Comparison of ENCODE assay signal across 8 cellular contexts in genomic region chr13:98672947-98673545, GRCh38.
A peak's percentile ranks its signal among the peaks of the same experiment; 100 is the strongest.
DNase-seq lines count a peak whose midpoint lies in the region; ATAC-seq and TF ChIP-seq lines count a peak whose summit lies in the region.

No MANE protein-coding gene starts in this region.

- 17% methylated on average over 11 of the region's 11 CpGs for WGBS in liver

- ATAC-seq in GM18520 (IDR thresholded peaks at IDR 0.05; ENCODE audit: unreplicated experiment) (peak; percentile 63), HG03135 (IDR thresholded peaks at IDR 0.05; ENCODE audit: unreplicated experiment) (peak; percentile 81)

- H3K4me1 ChIP-seq in duodenal mucosa (ENCODE audit: control insufficient read depth in 1 of 2, insufficient read depth in 2 of 2, low read length in 2 of 2): peaks cover 10 to 15% of the 10 kb centered on the region in 2 donors
- H3K4me1 ChIP-seq in liver (ENCODE audit: control insufficient read depth in 4 of 4, insufficient read depth in 4 of 4, low read length in 3 of 4): peaks cover 2 to 28% (median 15%) of the 10 kb centered on the region in 4 donors

- DNase-seq in AG08395 (ENCODE audit: low spot score) (peak; percentile 88), NCI-H226 (peak; percentile 44)
- DNase-seq in activated CD4-positive, alpha-beta T cell treated with anti-CD3 and anti-CD28 coated beads for 48 hours: peak; percentile 57
- DNase-seq in stimulated activated CD4-positive, alpha-beta T cell treated with anti-CD3 and anti-CD28 coated beads, TNF-alpha, amount 100 ng/mL, for 4 hours (ENCODE audit: low read depth in 3 of 3): peak; percentile 13 to 22 (median 13)

- H3K9me3 ChIP-seq in duodenal mucosa (ENCODE audit: control insufficient read depth in 1 of 2, low read length in 2 of 2) (no peaks in the 10 kb centered on the region), liver (ENCODE audit: control insufficient read depth in 4 of 4, low read length in 3 of 4) (no peaks in the 10 kb centered on the region)

- H3K4me3 ChIP-seq in duodenal mucosa (ENCODE audit: low read depth in 1 of 2, low read length in 2 of 2) (peak overlapping the region; percentile 23 to 36), liver (ENCODE audit: low read depth in 1 of 3, low read length in 3 of 3) (no peak overlapping the region)

- H3K36me3 ChIP-seq in duodenal mucosa (ENCODE audit: control insufficient read depth in 1 of 2, insufficient read depth in 2 of 2, low read length in 2 of 2) (no peaks in the 10 kb centered on the region), liver (ENCODE audit: control insufficient read depth in 4 of 4, insufficient read depth in 3 of 4, low read depth in 1 of 4, low read length in 3 of 4) (no peaks in the 10 kb centered on the region)

- H3K27ac ChIP-seq in duodenal mucosa (ENCODE audit: low read depth, low read length) (no peak overlapping the region), liver (ENCODE audit: low read depth in 1 of 2, low read length in 2 of 2) (peak overlapping the region; percentile 34 to 41)

- TF ChIP-seq RAD21 in liver (IDR thresholded peaks at IDR 0.05): peak; percentile 97

- H3K9ac ChIP-seq in duodenal mucosa (ENCODE audit: low read depth in 1 of 2, low read length in 2 of 2): peak overlapping the region in 1 of 2 donors; percentile 26
- peak overlapping the region; percentile 22 to 66 for H3K9ac ChIP-seq in liver (ENCODE audit: low read depth in 1 of 2, low read length in 2 of 2)

- TF ChIP-seq CTCF in liver (IDR thresholded peaks at IDR 0.05; ENCODE audit: low read depth, low read length, missing input control): peak; percentile 92

- no peaks in the 10 kb centered on the region for H3K27me3 ChIP-seq in duodenal mucosa (ENCODE audit: control insufficient read depth in 1 of 2, insufficient read depth in 2 of 2, low read length in 2 of 2)
- H3K27me3 ChIP-seq in liver (ENCODE audit: control insufficient read depth in 4 of 4, insufficient read depth in 4 of 4, low read length in 3 of 4): no peaks in the 10 kb centered on the region

TF ChIP-seq in liver, 16 proteins besides CTCF, POLR2A, EP300 and RAD21:
- TF ChIP-seq TAF1 (conservative IDR thresholded peaks at IDR 0.05) (peak; percentile 42), EGR1 (IDR thresholded peaks at IDR 0.05; ENCODE audit: low read depth in 2 of 2) (peak; percentile 62 to 89), SP1 (IDR thresholded peaks at IDR 0.05) (peak; percentile 96), JUND (IDR thresholded peaks at IDR 0.05) (peak; percentile 84 to 85), NR2F2 (IDR thresholded peaks at IDR 0.05) (peak; percentile 92), YY1 (IDR thresholded peaks at IDR 0.05) (peak; percentile 93), GABPA (IDR thresholded peaks at IDR 0.05 in 1 of 2, conservative IDR thresholded peaks at IDR 0.05 in 1 of 2) (peak; percentile 22 to 70), HNF4A (conservative IDR thresholded peaks at IDR 0.05) (peak; percentile 93), REST (IDR thresholded peaks at IDR 0.05) (peak; percentile 39), FOXA2 (IDR thresholded peaks at IDR 0.05) (no peak), HNF4G (IDR thresholded peaks at IDR 0.05) (peak; percentile 80), ZBTB33 (IDR thresholded peaks at IDR 0.05) (peak; percentile 63), FOXA1 (IDR thresholded peaks at IDR 0.05) (no peak), RXRA (IDR thresholded peaks at IDR 0.05) (peak; percentile 97 to 98), ATF3 (IDR thresholded peaks at IDR 0.05) (peak; percentile 46)
- TF ChIP-seq, protein P1, sequence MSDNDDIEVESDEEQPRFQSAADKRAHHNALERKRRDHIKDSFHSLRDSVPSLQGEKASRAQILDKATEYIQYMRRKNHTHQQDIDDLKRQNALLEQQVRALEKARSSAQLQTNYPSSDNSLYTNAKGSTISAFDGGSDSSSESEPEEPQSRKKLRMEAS (IDR thresholded peaks at IDR 0.05): peak; percentile 96

Comparison
In these comparisons a context has a peak if more than half of its experiments do, and no peak if none do; other contexts are left out.
1. DNase-seq: peak in every context shown above with its lines; median percentile 88 in AG08395; 57 in activated CD4-positive, alpha-beta T cell treated with anti-CD3 and anti-CD28 coated beads for 48 hours; 44 in NCI-H226; 13 in stimulated activated CD4-positive, alpha-beta T cell treated with anti-CD3 and anti-CD28 coated beads, TNF-alpha, amount 100 ng/mL, for 4 hours.
2. H3K4me3 ChIP-seq: peak in duodenal mucosa (2 of 2); none in liver (0 of 3).